Comparison of ENCODE assay signal across 13 cellular contexts in genomic region chr1:13703128-13703513, GRCh38. TPM values are rescaled to one million over a fixed set of nuclear protein-coding genes. Genes with fewer than 3 reads are reported as not detected.
DNase-seq lines count a peak whose midpoint lies in the region; ATAC-seq and TF ChIP-seq lines count a peak whose summit lies in the region.
"Had no signal": no experiment of that assay in that cellular context is flagged by ENCODE, and none has a peak within 500 bp of the region (broad histone marks: within the 10 kb centered on the region; RNA-seq: fewer than 3 reads in every experiment).

No MANE protein-coding gene starts in this region.

- H3K4me1 Mint-ChIP-seq in effector memory CD8-positive, alpha-beta T cell (ENCODE audit: low read depth in 2 of 2): peaks cover 32 to 56% of the 10 kb centered on the region in 2 donors

- TF ChIP-seq POLR2A in thyroid gland (IDR thresholded peaks at IDR 0.05) (no peak), prostate gland (IDR thresholded peaks at IDR 0.05) (no peak)

- peak overlapping the region; percentile 93 for H3K9ac ChIP-seq in KMS-11

- H3K4me3 Mint-ChIP-seq in effector memory CD8-positive, alpha-beta T cell: peak overlapping the region; percentile 93 to 97

- H3K4me1 ChIP-seq in KMS-11 (ENCODE audit: low read depth, poor library complexity, severe bottlenecking) (peaks cover 47% of the 10 kb centered on the region), thyroid gland (peaks cover 4 to 5% of the 10 kb centered on the region in 2 donors), prostate gland (replicated peaks) (peaks cover 2% of the 10 kb centered on the region), right atrium auricular region (peaks cover 0 to 10% of the 10 kb centered on the region in 2 donors)
- H3K4me1 ChIP-seq: SJCRH30 had no signal

- H3K27ac ChIP-seq in KMS-11: peak overlapping the region; percentile 97
- H3K27ac ChIP-seq in thyroid gland: no peak overlapping the region
- no peak overlapping the region for H3K27ac ChIP-seq in prostate gland
- no peak overlapping the region for H3K27ac ChIP-seq in right atrium auricular region
- H3K27ac ChIP-seq: SJCRH30 had no signal

- TF ChIP-seq CTCF in KMS-11 (conservative IDR thresholded peaks at IDR 0.05; ENCODE audit: low read depth, low read length) (no peak), thyroid gland (IDR thresholded peaks at IDR 0.05) (no peak), prostate gland (IDR thresholded peaks at IDR 0.05) (no peak), right atrium auricular region (IDR thresholded peaks at IDR 0.05) (no peak)

- no peaks in the 10 kb centered on the region for H4K20me1 ChIP-seq in KMS-11 (ENCODE audit: insufficient read depth)

- H3K79me2 ChIP-seq in KMS-11 (ENCODE audit: insufficient read depth, low read depth): peaks cover 61% of the 10 kb centered on the region

- H3K9me3 Mint-ChIP-seq in effector memory CD8-positive, alpha-beta T cell: peaks cover 0 to 3% of the 10 kb centered on the region in 2 donors

- peaks cover 51% of the 10 kb centered on the region for H3K36me3 Mint-ChIP-seq in effector memory CD8-positive, alpha-beta T cell (ENCODE audit: insufficient read depth)

- H3K27me3 ChIP-seq in KMS-11 (ENCODE audit: insufficient read depth, low read depth) (no peaks in the 10 kb centered on the region), thyroid gland (no peaks in the 10 kb centered on the region), prostate gland (replicated peaks; ENCODE audit: insufficient read depth) (no peaks in the 10 kb centered on the region), right atrium auricular region (no peaks in the 10 kb centered on the region)

- H2AFZ ChIP-seq in KMS-11 (ENCODE audit: low read depth): peak overlapping the region; percentile 14; the same call in 1 of the 2 replicates

- no peaks in the 10 kb centered on the region for H3K27me3 Mint-ChIP-seq in effector memory CD8-positive, alpha-beta T cell

- peak; percentile 10 for ATAC-seq in GM21360 (IDR thresholded peaks at IDR 0.05; ENCODE audit: unreplicated experiment)
- ATAC-seq in effector memory CD8-positive, alpha-beta T cell (replicated peaks): no peak
- ATAC-seq in HG02678 (IDR thresholded peaks at IDR 0.05; ENCODE audit: unreplicated experiment): no peak

- H3K4me3 ChIP-seq in KMS-11 (IDR thresholded peaks at IDR 0.05; ENCODE audit: insufficient read depth, low read depth, low read length) (no peak overlapping the region), thyroid gland (replicated peaks in 1 of 3) (no peak overlapping the region), prostate gland (no peak overlapping the region), right atrium auricular region (no peak overlapping the region)
- H3K4me3 ChIP-seq: lung, SJCRH30 had no signal

- H3K4me2 ChIP-seq in KMS-11: peak overlapping the region; percentile 90

- H3K9me3 ChIP-seq in thyroid gland (no peaks in the 10 kb centered on the region), prostate gland (no peaks in the 10 kb centered on the region), right atrium auricular region (no peaks in the 10 kb centered on the region)
- H3K9me3 ChIP-seq: SJCRH30 had no signal

- DNase-seq in G401 (ENCODE audit: low spot score): peak; percentile 24
- DNase-seq in effector memory CD8-positive, alpha-beta T cell: no peak
- DNase-seq in thyroid gland: no peak
- DNase-seq in prostate gland (ENCODE audit: low spot score): no peak
- no peak for DNase-seq in right atrium auricular region (ENCODE audit: low spot score)
- DNase-seq: COR-L47, NCI-H1694, nucleus accumbens, SJCRH30 had no signal

- H3K36me3 ChIP-seq in KMS-11 (ENCODE audit: insufficient read depth): no peaks in the 10 kb centered on the region
- H3K36me3 ChIP-seq in thyroid gland: no peaks in the 10 kb centered on the region
- no peaks in the 10 kb centered on the region for H3K36me3 ChIP-seq in prostate gland
- no peaks in the 10 kb centered on the region for H3K36me3 ChIP-seq in right atrium auricular region
- H3K36me3 ChIP-seq: SJCRH30 had no signal

- 64 to 86% methylated on average over 2 of the region's 2 CpGs for WGBS in thyroid gland, 2 donors
- WGBS in prostate gland: 75% methylated on average over 2 of the region's 2 CpGs

- intact Hi-C loops in thyroid gland (cut with DNase I) (no loop called here), prostate gland (cut with DNase I) (no loop called here)

- in situ Hi-C loops in G401 (cut with HindIII; ENCODE audit: low sequenced_read_pairs): no loop called here

- H3K27ac Mint-ChIP-seq in effector memory CD8-positive, alpha-beta T cell: peak overlapping the region; percentile 99

RNA-seq across cellular contexts. Expression of gene PRDM2, which starts 3.1 kb away (rescaled TPM):
- 1.1 and 7.9 TPM in 2 replicates for total RNA-seq in G401 (2014; rRNA removed; shearing (Covaris generic))
- 10 to 100 TPM; 39.5 to 63.9 (median 45.4) TPM for total RNA-seq in thyroid gland
- 10 to 100 TPM; 27.8 to 38.9 TPM for total RNA-seq in prostate gland
- 10 to 100 TPM; 20.5 to 22.8 TPM for total RNA-seq in right atrium auricular region
